Comparison of ENCODE assay signal across 19 cellular contexts in the genomic region with DNA sequence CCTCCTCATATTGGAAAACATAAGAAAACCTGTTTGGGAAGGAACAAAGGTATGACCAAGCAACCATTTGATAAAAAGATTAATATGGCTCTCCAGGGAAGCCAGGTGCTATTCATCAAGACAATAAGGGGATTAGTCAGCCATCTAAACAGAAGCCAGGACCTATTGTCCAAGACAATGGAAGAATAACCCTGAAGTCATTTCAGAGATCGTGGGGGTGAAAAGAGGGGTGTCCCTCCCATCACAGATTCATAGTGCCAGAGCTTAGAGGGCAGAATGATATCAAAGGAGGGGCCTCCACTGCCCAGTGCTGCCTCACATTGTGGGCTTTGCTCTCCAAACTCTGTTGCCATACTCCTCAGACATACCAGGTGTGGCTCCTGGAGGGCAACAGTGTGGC.
DNase-seq lines count a peak whose midpoint lies in the region; TF ChIP-seq lines count a peak whose summit lies in the region.
"Had no signal": no experiment of that assay in that cellular context is flagged by ENCODE, and none has a peak within 500 bp of the region (broad histone marks: within the 10 kb centered on the region; RNA-seq: fewer than 3 reads in every experiment).

No MANE protein-coding gene starts in this region.

- H2AK5ac ChIP-seq in H9 (ENCODE audit: insufficient read length, low read length), result no peak overlapping the region

- H3K23ac ChIP-seq in H9 (ENCODE audit: insufficient read length, low read depth, low read length), result no peak overlapping the region

- H2BK5ac ChIP-seq in H9 (ENCODE audit: insufficient read length, low read length), result no peak overlapping the region

- peaks cover 0 to 2% of the 10 kb centered on the region in 2 experiments; a peak in 4 of 5 replicates for H3K9me3 Mint-ChIP-seq in H9
- no peaks in the 10 kb centered on the region for H3K9me3 Mint-ChIP-seq in activated T-helper 1 cell treated with anti-CD3 and anti-CD28 coated beads, Interleukin-12 subunit alpha, Interleukin-12 subunit beta, Interleukin-2, Interleukin-4 antibody, amounts not matched to agents 30 ng/mL and 10 ng/mL and 1 ng/mL, durations not matched to agents 14 hours and 24 hours and 36 hours
- H3K9me3 Mint-ChIP-seq: activated T-cell treated with anti-CD3 and anti-CD28 coated beads, Interleukin-2, amount 50 U/mL, for 24 hours; stimulated activated effector memory CD8-positive, alpha-beta T cell treated with anti-CD3 and anti-CD28 coated beads, Interleukin-12 subunit alpha, Interleukin-12 subunit beta, amount 100 ng/mL, for 72 hours had no signal

- no peak overlapping the region for H3K4me3 ChIP-seq in sigmoid colon
- H3K4me3 ChIP-seq: upper lobe of left lung had no signal

- H3K18ac ChIP-seq in H9 (ENCODE audit: insufficient read length, low read depth, low read length), result no peak overlapping the region

- H2AFZ ChIP-seq in H9 (ENCODE audit: low read length), result no peak overlapping the region
- H2AFZ ChIP-seq: parathyroid adenoma had no signal

- H3K4me2 ChIP-seq in H9 (ENCODE audit: insufficient read depth, insufficient read length, low read length), result peak overlapping the region; percentile 5

- H3K27ac ChIP-seq in H9 (ENCODE audit: insufficient read length, low read depth, low read length) (no peak overlapping the region), sigmoid colon (no peak overlapping the region)

- no peaks in the 10 kb centered on the region; a peak in 2 of 7 replicates for H3K36me3 Mint-ChIP-seq in H9 (ENCODE audit: insufficient read depth in 1 of 3, low read depth in 3 of 3)
- H3K36me3 Mint-ChIP-seq in activated T-helper 1 cell treated with anti-CD3 and anti-CD28 coated beads, Interleukin-12 subunit alpha, Interleukin-12 subunit beta, Interleukin-2, Interleukin-4 antibody, amounts not matched to agents 30 ng/mL and 10 ng/mL and 1 ng/mL, durations not matched to agents 14 hours and 24 hours and 36 hours (ENCODE audit: low read depth), result peaks cover 10% of the 10 kb centered on the region
- H3K36me3 Mint-ChIP-seq: activated naive CD8-positive, alpha-beta T cell; stimulated activated effector memory CD8-positive, alpha-beta T cell treated with anti-CD3 and anti-CD28 coated beads, Interleukin-12 subunit alpha, Interleukin-12 subunit beta, amount 100 ng/mL, for 72 hours had no signal

- no peaks in the 10 kb centered on the region for H4K20me1 ChIP-seq in H9 (ENCODE audit: control insufficient read depth, insufficient read depth, insufficient read length)

- H3K9ac ChIP-seq in H9 (ENCODE audit: extremely low read depth, insufficient read length, low read length), result no peak overlapping the region
- H3K9ac ChIP-seq: parathyroid adenoma had no signal

- H3K4me1 ChIP-seq in H9 (ENCODE audit: insufficient read depth, low read length) (peaks cover 17% of the 10 kb centered on the region), sigmoid colon (peaks cover 0 to 11% (median 2%) of the 10 kb centered on the region in 4 donors)

- H3T11ph ChIP-seq in H9 (ENCODE audit: low read length), result no peak overlapping the region

- TF ChIP-seq POLR2A in sigmoid colon (IDR thresholded peaks at IDR 0.05), result no peak

- DNase-seq in DMS53 (lab: John Stamatoyannopoulos, UW) (peak; percentile 61), H9 (peak; percentile 28), iPS-NIHi11 (ENCODE audit: low spot score) (peak; percentile 43), SW480 (ENCODE audit: low spot score) (no peak), sigmoid colon (no peak), amygdala (lab: John Stamatoyannopoulos, UW) (no peak), NCI-H510A treated with DMSO at 0.1 percent for 48 hours (lab: John Stamatoyannopoulos, UW) (no peak)
- DNase-seq in activated T-helper 1 cell treated with anti-CD3 and anti-CD28 coated beads, Interleukin-12 subunit alpha, Interleukin-12 subunit beta, Interleukin-2, Interleukin-4 antibody, amounts not matched to agents 30 ng/mL and 10 ng/mL and 1 ng/mL, durations not matched to agents 14 hours and 24 hours and 36 hours (ENCODE audit: low spot score), result no peak
- DNase-seq: activated CD4-positive, alpha-beta T cell treated with anti-CD3 and anti-CD28 coated beads for 4 hours; activated T-cell treated with anti-CD3 and anti-CD28 coated beads, Interleukin-2, amount 50 U/mL, for 24 hours; DMS79; effector CD4-positive, alpha-beta T cell; hippocampal formation; NCI-H1048; NCI-H2227 treated with DMSO at 0.1 percent for 48 hours; upper lobe of left lung had no signal

- H2BK20ac ChIP-seq in H9 (ENCODE audit: low read depth, low read length, poor library complexity, severe bottlenecking), result no peak overlapping the region

- TF ChIP-seq EP300 in sigmoid colon (IDR thresholded peaks at IDR 0.05), result no peak

- no CpG with 5 or more reads among the region's 1 CpG for WGBS in H9 (ENCODE audit: extremely low coverage, insufficient read length, low lambda C conversion rate)
- 75 to 93% methylated on average over 1 of the region's 1 CpG for WGBS in sigmoid colon, 2 donors

- no peaks in the 10 kb centered on the region for H3K23me2 ChIP-seq in H9 (ENCODE audit: insufficient read length, low read depth, low read length, poor library complexity, severe bottlenecking)

- H3K27me3 ChIP-seq in H9 (ENCODE audit: insufficient read depth, low read length), result no peaks in the 10 kb centered on the region
- H3K27me3 ChIP-seq in sigmoid colon, result no peaks in the 10 kb centered on the region
- H3K27me3 ChIP-seq: upper lobe of left lung had no signal

- peak overlapping the region in 1 of 2 experiments; percentile 4; a peak in 1 of 5 replicates for H3K4me3 Mint-ChIP-seq in H9
- no peak overlapping the region for H3K4me3 Mint-ChIP-seq in activated T-helper 1 cell treated with anti-CD3 and anti-CD28 coated beads, Interleukin-12 subunit alpha, Interleukin-12 subunit beta, Interleukin-2, Interleukin-4 antibody, amounts not matched to agents 30 ng/mL and 10 ng/mL and 1 ng/mL, durations not matched to agents 14 hours and 24 hours and 36 hours
- H3K4me3 Mint-ChIP-seq: activated naive CD8-positive, alpha-beta T cell; activated T-cell treated with anti-CD3 and anti-CD28 coated beads, Interleukin-2, amount 50 U/mL, for 24 hours; stimulated activated effector memory CD8-positive, alpha-beta T cell treated with anti-CD3 and anti-CD28 coated beads, Interleukin-12 subunit alpha, Interleukin-12 subunit beta, amount 100 ng/mL, for 72 hours had no signal

- no peak overlapping the region for H4K91ac ChIP-seq in H9 (ENCODE audit: insufficient read length, low read depth, low read length)

- no peak overlapping the region for H3K4ac ChIP-seq in H9 (ENCODE audit: low read depth, low read length)

- no peak overlapping the region for H2BK15ac ChIP-seq in H9 (ENCODE audit: low read depth, low read length)

- no peak overlapping the region; a peak in 2 of 7 replicates for H3K27ac Mint-ChIP-seq in H9
- peak overlapping the region; percentile 100 for H3K27ac Mint-ChIP-seq in activated T-helper 1 cell treated with anti-CD3 and anti-CD28 coated beads, Interleukin-12 subunit alpha, Interleukin-12 subunit beta, Interleukin-2, Interleukin-4 antibody, amounts not matched to agents 30 ng/mL and 10 ng/mL and 1 ng/mL, durations not matched to agents 14 hours and 24 hours and 36 hours
- H3K27ac Mint-ChIP-seq: activated naive CD8-positive, alpha-beta T cell; activated T-cell treated with anti-CD3 and anti-CD28 coated beads, Interleukin-2, amount 50 U/mL, for 24 hours had no signal

- no peak overlapping the region; the same call in 1 of the 2 replicates for H3K14ac ChIP-seq in H9 (ENCODE audit: insufficient read depth, low read length)

- H3K56ac ChIP-seq in H9 (ENCODE audit: insufficient read length, low read depth, low read length), result no peak overlapping the region

- H3K9me3 ChIP-seq in H9 (ENCODE audit: control insufficient read depth, low read depth, low read length) (no peaks in the 10 kb centered on the region), sigmoid colon (no peaks in the 10 kb centered on the region)
- H3K9me3 ChIP-seq: upper lobe of left lung had no signal

- H2BK120ac ChIP-seq in H9 (ENCODE audit: low read depth, low read length, poor library complexity, severe bottlenecking), result no peak overlapping the region

- no peak overlapping the region for H4K5ac ChIP-seq in H9 (ENCODE audit: insufficient read length, low read depth, low read length)

- no peak overlapping the region for H2BK12ac ChIP-seq in H9 (ENCODE audit: insufficient read length, low read depth, low read length)

- peaks cover 69 to 75% of the 10 kb centered on the region in 2 experiments for H3K4me1 Mint-ChIP-seq in H9
- peaks cover 56% of the 10 kb centered on the region for H3K4me1 Mint-ChIP-seq in activated T-helper 1 cell treated with anti-CD3 and anti-CD28 coated beads, Interleukin-12 subunit alpha, Interleukin-12 subunit beta, Interleukin-2, Interleukin-4 antibody, amounts not matched to agents 30 ng/mL and 10 ng/mL and 1 ng/mL, durations not matched to agents 14 hours and 24 hours and 36 hours (ENCODE audit: low read depth)

- no peaks in the 10 kb centered on the region for H3K36me3 ChIP-seq in sigmoid colon
- H3K36me3 ChIP-seq: upper lobe of left lung had no signal

- no peak overlapping the region for H4K8ac ChIP-seq in H9 (replicated peaks; ENCODE audit: insufficient read length, low read depth, low read length)

- H3K79me1 ChIP-seq in H9 (ENCODE audit: insufficient read depth, low read depth, low read length, poor library complexity, severe bottlenecking), result no peaks in the 10 kb centered on the region

- no peaks in the 10 kb centered on the region for H3K79me2 ChIP-seq in H9 (ENCODE audit: insufficient read depth, low read length)
- H3K79me2 ChIP-seq: parathyroid adenoma had no signal

- intact Hi-C loops in activated T-helper 1 cell treated with anti-CD3 and anti-CD28 coated beads, Interleukin-12 subunit alpha, Interleukin-12 subunit beta, Interleukin-2, Interleukin-4 antibody, amounts not matched to agents 30 ng/mL and 10 ng/mL and 1 ng/mL, durations not matched to agents 14 hours and 24 hours and 36 hours (cut with micrococcal nuclease), result loop anchor here (5.0 kb wide), 1 partner anchor 54 kb away; no protein-coding TSS in a partner anchor
- intact Hi-C loops in sigmoid colon (cut with DNase I), result no loop called here

- peaks cover 9% of the 10 kb centered on the region for H3K27me3 Mint-ChIP-seq in H9 (ENCODE audit: low read depth)
- H3K27me3 Mint-ChIP-seq in activated T-helper 1 cell treated with anti-CD3 and anti-CD28 coated beads, Interleukin-12 subunit alpha, Interleukin-12 subunit beta, Interleukin-2, Interleukin-4 antibody, amounts not matched to agents 30 ng/mL and 10 ng/mL and 1 ng/mL, durations not matched to agents 14 hours and 24 hours and 36 hours (ENCODE audit: insufficient read depth), result no peaks in the 10 kb centered on the region
- H3K27me3 Mint-ChIP-seq: activated naive CD8-positive, alpha-beta T cell; activated T-cell treated with anti-CD3 and anti-CD28 coated beads, Interleukin-2, amount 50 U/mL, for 24 hours had no signal

- TF ChIP-seq CTCF in H9 (conservative IDR thresholded peaks at IDR 0.05) (no peak), sigmoid colon (IDR thresholded peaks at IDR 0.05) (no peak)

Comparison
In these comparisons a context has a peak if more than half of its experiments do, and no peak if none do; other contexts are left out.
1. DNase-seq: peak in DMS53 (single experiment), H9 (single experiment) and iPS-NIHi11 (single experiment); none in activated T-helper 1 cell treated with anti-CD3 and anti-CD28 coated beads, Interleukin-12 subunit alpha, Interleukin-12 subunit beta, Interleukin-2, Interleukin-4 antibody, amounts not matched to agents 30 ng/mL and 10 ng/mL and 1 ng/mL, durations not matched to agents 14 hours and 24 hours and 36 hours (single experiment), SW480 (single experiment), sigmoid colon (single experiment), amygdala (0 of 56) and NCI-H510A treated with DMSO at 0.1 percent for 48 hours (single experiment).